In genomic region chr2:215367647-215368492, GRCh38 we compare ENCODE assay signal across 25 cellular contexts. TPM values are rescaled to one million over a fixed set of nuclear protein-coding genes. Genes with fewer than 3 reads are reported as not detected.
A peak's percentile ranks its signal among the peaks of the same experiment; 100 is the strongest.
DNase-seq lines count a peak whose midpoint lies in the region; ATAC-seq, FAIRE-seq and TF ChIP-seq lines count a peak whose summit lies in the region.
"Had no signal": no experiment of that assay in that cellular context is flagged by ENCODE, and none has a peak within 500 bp of the region (broad histone marks: within the 10 kb centered on the region; RNA-seq: fewer than 3 reads in every experiment).

No MANE protein-coding gene starts in this region.

- H3K4me1 ChIP-seq in psoas muscle, result no peaks in the 10 kb centered on the region
- H3K4me1 ChIP-seq: A549, heart right ventricle, SJSA1, transverse colon had no signal

- intact Hi-C loops in psoas muscle (cut with DNase I), result no loop called here

- H3K4me3 ChIP-seq in astrocyte of the cerebellum (ENCODE audit: low read depth, low read length) (no peak overlapping the region), fibroblast of pulmonary artery (replicated peaks; ENCODE audit: low read depth, low read length) (no peak overlapping the region), psoas muscle (no peak overlapping the region)
- H3K4me3 ChIP-seq: A549, cardiac muscle cell, heart right ventricle, SJSA1, skin epidermis, transverse colon had no signal

- DNase-seq in A172 (ENCODE audit: low spot score) (peak; percentile 6), GM12891 (ENCODE audit: insufficient read length, low spot score) (no peak), astrocyte of the cerebellum (ENCODE audit: low read depth) (peak; percentile 26), fibroblast of pulmonary artery (ENCODE audit: low read depth) (peak; percentile 69), NCI-H1694 (lab: John Stamatoyannopoulos, UW) (no peak), SW 1271 (lab: John Stamatoyannopoulos, UW) (no peak), psoas muscle (no peak)
- DNase-seq: activated CD4-positive, alpha-beta T cell treated with anti-CD3 and anti-CD28 coated beads for 4 hours; activated CD8-positive, alpha-beta memory T cell treated with anti-CD3 and anti-CD28 coated beads, Interleukin-2, amount 50 U/mL, for 48 hours; activated naive CD4-positive, alpha-beta T cell treated with anti-CD3 and anti-CD28 coated beads, Interleukin-2, amount 10 ng/mL, durations not matched to agents 7 days and 5 days; COR-L47; effector memory CD8-positive, alpha-beta T cell; heart right ventricle; kidney; NCI-H1417 treated with DMSO at 0.1 percent for 48 hours; NCI-H446 treated with DMSO at 0.1 percent for 48 hours; transverse colon had no signal

- no peak for TF ChIP-seq POLR2A in GM12891 (IDR thresholded peaks at IDR 0.05; ENCODE audit: low read depth, low read length)

- peaks cover 0 to 59% of the 10 kb centered on the region in 2 donors for H3K36me3 ChIP-seq in psoas muscle (ENCODE audit: insufficient read depth in 1 of 2, low read depth in 1 of 2)
- H3K36me3 ChIP-seq: neutrophil had no signal

- ATAC-seq in HG03045 (IDR thresholded peaks at IDR 0.05; ENCODE audit: unreplicated experiment), result no peak
- no peak for ATAC-seq in psoas muscle
- ATAC-seq: A549; effector memory CD8-positive, alpha-beta T cell; heart right ventricle had no signal

- H3K9me3 ChIP-seq in psoas muscle, result no peaks in the 10 kb centered on the region
- H3K9me3 ChIP-seq: A549, heart right ventricle, neutrophil, SJSA1, transverse colon had no signal

- in situ Hi-C loops in astrocyte of the cerebellum (cut with HindIII; ENCODE audit: low sequenced_read_pairs), result no loop called here

- FAIRE-seq in GM12891 (lab: Jason Lieb, UNC), result peak; percentile 31
- FAIRE-seq: A549, G401.6, kidney had no signal

- TF ChIP-seq CTCF in astrocyte of the cerebellum (IDR thresholded peaks at IDR 0.05; ENCODE audit: low read depth, low read length, missing control alignments) (no peak), fibroblast of pulmonary artery (IDR thresholded peaks at IDR 0.05; ENCODE audit: low read length, missing control alignments) (no peak), psoas muscle (IDR thresholded peaks at IDR 0.05) (no peak)

- no peaks in the 10 kb centered on the region for H3K27me3 ChIP-seq in psoas muscle (ENCODE audit: insufficient read depth in 3 of 3, low read length in 2 of 3)
- H3K27me3 ChIP-seq: cardiac muscle cell, heart right ventricle, neutrophil, SJSA1, transverse colon had no signal

- no peak overlapping the region for H3K27ac ChIP-seq in psoas muscle
- H3K27ac ChIP-seq: A549, cardiac muscle cell, heart right ventricle, KMS-11, neutrophil, SJSA1, skin epidermis, transverse colon had no signal

- WGBS in psoas muscle, 3 donors, result 84 to 92% (median 86%) methylated on average over 11 of the region's 11 CpGs

TF ChIP-seq in GM12891, 5 proteins besides CTCF, POLR2A, EP300 and RAD21:
- TF ChIP-seq SPI1 (IDR thresholded peaks at IDR 0.05; ENCODE audit: low read depth, low read length) (no peak), POLR2AphosphoS5 (IDR thresholded peaks at IDR 0.05; ENCODE audit: low read depth, low read length) (no peak), TAF1 (IDR thresholded peaks at IDR 0.05; ENCODE audit: low read depth, low read length) (no peak), PAX5 (IDR thresholded peaks at IDR 0.05; ENCODE audit: insufficient read depth, low read length, severe bottlenecking) (no peak), POU2F2 (IDR thresholded peaks at IDR 0.05; ENCODE audit: low read depth, low read length) (no peak)

RNA-seq across cellular contexts. Expression of gene ATIC, which starts 56.0 kb away (rescaled TPM):
- 28.3 and 33.2 TPM in 2 replicates for total RNA-seq in A172 (2014; rRNA removed; shearing (Covaris generic))
- 276 TPM for polyA plus RNA-seq in GM12891 (2012; ENCODE audit: low read depth, missing spikeins)
- total RNA-seq in psoas muscle, result 10 to 100 TPM; 50.9 to 88.1 (median 74.4) TPM
- polyA plus RNA-seq in psoas muscle, result 100 to 1,000 TPM in 2 of 3 donors, 10 to 100 TPM in 1; 83.7 to 147 (median 101) TPM

Comparison
In these comparisons a context has a peak if more than half of its experiments do, and no peak if none do; other contexts are left out.
1. DNase-seq: peak in A172 (single experiment), astrocyte of the cerebellum (single experiment) and fibroblast of pulmonary artery (single experiment); none in GM12891 (single experiment), NCI-H1694 (single experiment), SW 1271 (0 of 2) and psoas muscle (0 of 2).